In genomic region chr15:51757463-51757862, GRCh38 we compare ENCODE assay signal across 28 cellular contexts.
"Had no signal": no experiment of that assay in that cellular context is flagged by ENCODE, and none has a peak within 500 bp of the region (broad histone marks: within the 10 kb centered on the region; RNA-seq: fewer than 3 reads in every experiment).

No MANE protein-coding gene starts in this region.

- H3K79me2 ChIP-seq: parathyroid adenoma had no signal

- H3K36me3 Mint-ChIP-seq: mesothelial cell of epicardium, natural killer cell had no signal

- H3K36me3 ChIP-seq: cardiac muscle cell, esophagus squamous epithelium, gastroesophageal sphincter, tibial artery had no signal

- H3K4me3 ChIP-seq: body of pancreas, cardiac muscle cell, esophagus squamous epithelium, gastroesophageal sphincter, lung, tibial artery had no signal

- DNase-seq: activated B cell treated with CpG ODN at 0.5 μM for 24 hours; activated CD4-positive, alpha-beta T cell treated with anti-CD3 and anti-CD28 coated beads for 36 hours; activated CD4-positive, alpha-beta T cell treated with anti-CD3 and anti-CD28 coated beads, Interleukin-2, amount 50 U/mL, for 4 hours; activated effector memory CD4-positive, alpha-beta T cell treated with Interleukin-2 at 50 U/mL for 16 hours; activated naive CD4-positive, alpha-beta T cell treated with anti-CD3 and anti-CD28 coated beads for 36 hours; activated T-cell treated with anti-CD3 and anti-CD28 coated beads, Interleukin-2, amount 50 U/mL, for 48 hours; anterior cingulate cortex; body of pancreas; cortex of kidney; endodermal cell; esophagus squamous epithelium; head of caudate nucleus; hypothalamus; islet precursor cell; natural killer cell; right cardiac atrium; stimulated activated CD4-positive, alpha-beta T cell treated with anti-CD3 and anti-CD28 coated beads, Interleukin-12 subunit alpha, Interleukin-12 subunit beta, amount 100 ng/mL, for 4 hours; stimulated activated CD4-positive, alpha-beta T cell treated with anti-CD3 and anti-CD28 coated beads, Interleukin-4, amount 100 ng/mL, for 4 hours; stimulated activated naive CD8-positive, alpha-beta T cell treated with anti-CD3 and anti-CD28 coated beads, Interleukin-15, Interleukin-2, amounts not matched to agents 100 U/mL and 50 U/mL, for 24 hours; T-helper 1 cell; tibial artery had no signal

- H3K9me3 Mint-ChIP-seq: activated B cell treated with CpG ODN at 0.5 μM for 24 hours; activated naive CD4-positive, alpha-beta T cell treated with anti-CD3 and anti-CD28 coated beads for 36 hours; endodermal cell; mesothelial cell of epicardium; natural killer cell had no signal

- FAIRE-seq: TTC549 had no signal

- H2AFZ ChIP-seq: parathyroid adenoma had no signal

- H3K27me3 ChIP-seq: body of pancreas, esophagus squamous epithelium, gastroesophageal sphincter, tibial artery had no signal

- H3K27ac Mint-ChIP-seq: activated B cell treated with CpG ODN at 0.5 μM for 24 hours; activated CD4-positive, alpha-beta T cell treated with anti-CD3 and anti-CD28 coated beads for 36 hours; activated naive CD4-positive, alpha-beta T cell treated with anti-CD3 and anti-CD28 coated beads for 36 hours; endodermal cell; mesothelial cell of epicardium; natural killer cell had no signal

- H3K4me3 Mint-ChIP-seq: activated B cell treated with CpG ODN at 0.5 μM for 24 hours; activated CD4-positive, alpha-beta T cell treated with anti-CD3 and anti-CD28 coated beads for 36 hours; activated naive CD4-positive, alpha-beta T cell treated with anti-CD3 and anti-CD28 coated beads for 36 hours; endodermal cell; mesothelial cell of epicardium; natural killer cell had no signal

- H3K4me1 Mint-ChIP-seq: endodermal cell, natural killer cell had no signal

- H3K27me3 Mint-ChIP-seq: activated B cell treated with CpG ODN at 0.5 μM for 24 hours had no signal

- H3K4me1 ChIP-seq: parathyroid adenoma had no signal

- H3K9me3 ChIP-seq: body of pancreas, esophagus squamous epithelium, gastroesophageal sphincter, tibial artery had no signal

- H3K9ac ChIP-seq: parathyroid adenoma had no signal

- H3K27ac ChIP-seq: body of pancreas, cardiac muscle cell, esophagus squamous epithelium, parathyroid adenoma, tibial artery had no signal

- ATAC-seq: activated CD4-positive, alpha-beta T cell treated with anti-CD3 and anti-CD28 coated beads for 36 hours; body of pancreas; gastroesophageal sphincter; left lobe of liver; natural killer cell; right cardiac atrium; stimulated activated naive CD8-positive, alpha-beta T cell treated with anti-CD3 and anti-CD28 coated beads, Interleukin-15, Interleukin-2, amounts not matched to agents 100 U/mL and 50 U/mL, for 24 hours had no signal
